ENCODE assay signal across 24 cellular contexts in the genomic region with DNA sequence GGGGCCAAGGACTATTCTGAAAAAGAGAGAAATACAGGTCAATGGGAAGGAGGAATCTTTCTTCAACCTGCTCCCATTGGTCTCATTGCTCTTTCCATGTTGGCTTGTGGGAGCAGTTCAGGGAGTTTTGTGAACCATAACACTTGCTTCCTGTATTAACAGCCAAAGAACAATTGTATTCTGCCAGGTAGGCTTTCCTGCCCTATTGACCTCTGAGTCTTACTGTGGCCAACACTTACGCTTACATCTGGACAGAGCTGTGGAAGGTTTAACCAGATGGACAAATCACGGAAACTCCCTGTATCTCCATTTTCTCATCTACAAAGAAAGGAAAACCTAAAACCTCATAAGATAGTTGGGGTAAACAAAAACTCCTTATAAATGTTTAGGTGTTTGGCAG.
"Had no signal": no experiment of that assay in that cellular context is flagged by ENCODE, and none has a peak within 500 bp of the region (broad histone marks: within the 10 kb centered on the region; RNA-seq: fewer than 3 reads in every experiment).

No MANE protein-coding gene starts in this region.

- ATAC-seq: activated CD4-positive, CD25-positive, alpha-beta regulatory T cell treated with anti-CD3 and anti-CD28 coated beads, Interleukin-2, amount 50 U/mL, for 24 hours; activated CD8-positive, alpha-beta T cell treated with anti-CD3 and anti-CD28 coated beads for 36 hours; activated T-cell treated with anti-CD3 and anti-CD28 coated beads, Interleukin-2, amount 50 U/mL, for 4 hours; activated T-helper 17 cell treated with anti-CD3 and anti-CD28 coated beads, Interleukin-2, amount 50 U/mL, for 72 hours; esophagus mucosa; T-helper 17 cell had no signal

- DNase-seq: activated B cell treated with CpG ODN at 0.5 μM for 24 hours; activated CD4-positive, alpha-beta T cell treated with anti-CD3 and anti-CD28 coated beads for 48 hours; activated CD4-positive, alpha-beta T cell treated with anti-CD3 and anti-CD28 coated beads, Interleukin-2, amount 50 U/mL, for 1 hour; activated CD4-positive, alpha-beta T cell treated with anti-CD3 and anti-CD28 coated beads, Interleukin-2, amount 50 U/mL, for 48 hours; activated CD8-positive, alpha-beta memory T cell treated with anti-CD3 and anti-CD28 coated beads for 24 hours; activated CD8-positive, alpha-beta T cell treated with anti-CD3 and anti-CD28 coated beads for 36 hours; activated effector memory CD4-positive, alpha-beta T cell treated with Interleukin-2 at 50 U/mL for 16 hours; activated gamma-delta T cell treated with Interleukin-2 at 50 U/mL for 16 hours; activated naive CD4-positive, alpha-beta T cell treated with anti-CD3 and anti-CD28 coated beads, Interleukin-2, amount 50 U/mL, for 16 hours; activated naive CD4-positive, alpha-beta T cell treated with Interleukin-2 at 50 U/mL for 16 hours; activated T-cell treated with anti-CD3 and anti-CD28 coated beads, Interleukin-2, amount 50 U/mL, for 4 hours; amniotic stem cell; anterior cingulate cortex; brain microvascular endothelial cell; effector CD8-positive, alpha-beta T cell; foreskin fibroblast; head of caudate nucleus; T-helper 1 cell; T-helper 17 cell; T1000; WERI-Rb-1 had no signal
